25 cellular contexts compared by ENCODE assay signal in genomic region chr13:30638301-30638700, GRCh38.
"Had no signal": no experiment of that assay in that cellular context is flagged by ENCODE, and none has a peak within 500 bp of the region (broad histone marks: within the 10 kb centered on the region; RNA-seq: fewer than 3 reads in every experiment).

No MANE protein-coding gene starts in this region.

- H3K4me3 ChIP-seq: gastrocnemius medialis, heart left ventricle, hepatocyte, left lung, mucosa of descending colon, neural progenitor cell, sigmoid colon, stomach, testis, tibial artery had no signal

- H3K9me3 Mint-ChIP-seq: stimulated activated effector memory CD8-positive, alpha-beta T cell treated with anti-CD3 and anti-CD28 coated beads, Interleukin-12 subunit alpha, Interleukin-12 subunit beta, amount 100 ng/mL, for 72 hours had no signal

- H3K4me2 ChIP-seq: hepatocyte, neural progenitor cell had no signal

- H3K4me1 ChIP-seq: neural progenitor cell, parathyroid adenoma had no signal

- ATAC-seq: gastrocnemius medialis; heart left ventricle; left lung; mucosa of descending colon; naive thymus-derived CD4-positive, alpha-beta T cell; stimulated activated effector memory CD8-positive, alpha-beta T cell treated with anti-CD3 and anti-CD28 coated beads, Interleukin-12 subunit alpha, Interleukin-12 subunit beta, amount 100 ng/mL, for 72 hours had no signal

- H3K9ac ChIP-seq: neural progenitor cell, parathyroid adenoma had no signal

- H3K27ac Mint-ChIP-seq: mesothelial cell of epicardium, nephron, neural progenitor cell, progenitor cell of endocrine pancreas, type B pancreatic cell had no signal

- DNase-seq: cortex of kidney; foreskin fibroblast; gastrocnemius medialis; heart left ventricle; kidney; left lung; mesenchymal stem cell; mucosa of descending colon; naive thymus-derived CD4-positive, alpha-beta T cell; sigmoid colon; stimulated activated CD4-positive, alpha-beta T cell treated with anti-CD3 and anti-CD28 coated beads, Interleukin-2, amount 100 ng/mL, for 24 hours; stimulated activated CD4-positive, alpha-beta T cell treated with anti-CD3 and anti-CD28 coated beads, Interleukin-4, amount 100 ng/mL, for 24 hours; stimulated activated naive CD4-positive, alpha-beta T cell treated with Interleukin-2 at 50 U/mL for 16 hours; stomach; substantia nigra; testis; tibial artery had no signal

- H3K27ac ChIP-seq: gastrocnemius medialis, heart left ventricle, hepatocyte, left lung, neural progenitor cell, parathyroid adenoma, sigmoid colon, stomach, testis, tibial artery had no signal

- H2AFZ ChIP-seq: hepatocyte, neural progenitor cell, parathyroid adenoma had no signal

- H3K9me3 ChIP-seq: gastrocnemius medialis, left lung, mucosa of descending colon, sigmoid colon, stomach, testis, tibial artery had no signal

- H3K27me3 ChIP-seq: gastrocnemius medialis, heart left ventricle, hepatocyte, left lung, neural progenitor cell, sigmoid colon, stomach, testis, tibial artery had no signal

- H3K27me3 Mint-ChIP-seq: naive thymus-derived CD4-positive, alpha-beta T cell; progenitor cell of endocrine pancreas; type B pancreatic cell had no signal

- H3K4me1 Mint-ChIP-seq: mesothelial cell of epicardium, neural progenitor cell had no signal

- H3K4me3 Mint-ChIP-seq: mesothelial cell of epicardium; naive thymus-derived CD4-positive, alpha-beta T cell; nephron; neural progenitor cell; stimulated activated effector memory CD8-positive, alpha-beta T cell treated with anti-CD3 and anti-CD28 coated beads, Interleukin-12 subunit alpha, Interleukin-12 subunit beta, amount 100 ng/mL, for 72 hours; type B pancreatic cell had no signal
